Comparison of ENCODE assay signal across 16 cellular contexts in genomic region chr9:131477816-131478419, GRCh38. TPM values are rescaled to one million over a fixed set of nuclear protein-coding genes. Genes with fewer than 3 reads are reported as not detected.
DNase-seq lines count a peak whose midpoint lies in the region; ATAC-seq, FAIRE-seq and TF ChIP-seq lines count a peak whose summit lies in the region.
"Had no signal": no experiment of that assay in that cellular context is flagged by ENCODE, and none has a peak within 500 bp of the region (broad histone marks: within the 10 kb centered on the region; RNA-seq: fewer than 3 reads in every experiment).

No MANE protein-coding gene starts in this region.

- no peak overlapping the region for H3K4ac ChIP-seq in H1 (replicated peaks; ENCODE audit: insufficient read length, low read depth, low read length)

- no peaks in the 10 kb centered on the region for H3K27me3 Mint-ChIP-seq in activated naive CD8-positive, alpha-beta T cell
- H3K27me3 Mint-ChIP-seq in activated naive CD8-positive, alpha-beta T cell treated with anti-CD3 and anti-CD28 coated beads, Interleukin-2, amount 50 U/mL, for 24 hours: no peaks in the 10 kb centered on the region
- H3K27me3 Mint-ChIP-seq in IgD-negative memory B cell: no peaks in the 10 kb centered on the region
- H3K27me3 Mint-ChIP-seq: effector memory CD8-positive, alpha-beta T cell had no signal

- no peak for FAIRE-seq in H1 (lab: Jason Lieb, UNC)

- CTCF ChIA-PET in H1 (lab: Charles Lee; ENCODE audit: partially characterized antibody): interaction anchor here (0.7 to 5.2 kb wide), 17 partner anchors 9 to 151 kb away, joined by 3 to 31 read pairs (median 4); no protein-coding TSS in a partner anchor

- no peak overlapping the region for H2AFZ ChIP-seq in H1 (ENCODE audit: low read length)
- H2AFZ ChIP-seq: GM23248 had no signal

- no peak overlapping the region for H4K91ac ChIP-seq in H1 (replicated peaks; ENCODE audit: insufficient read length, low read length)

- no peaks in the 10 kb centered on the region for H3K9me3 Mint-ChIP-seq in activated naive CD8-positive, alpha-beta T cell (ENCODE audit: low read depth)
- H3K9me3 Mint-ChIP-seq in activated naive CD8-positive, alpha-beta T cell treated with anti-CD3 and anti-CD28 coated beads, Interleukin-2, amount 50 U/mL, for 24 hours: no peaks in the 10 kb centered on the region
- H3K9me3 Mint-ChIP-seq in IgD-negative memory B cell: no peaks in the 10 kb centered on the region
- H3K9me3 Mint-ChIP-seq in stimulated activated effector memory CD8-positive, alpha-beta T cell treated with anti-CD3 and anti-CD28 coated beads, Interleukin-12 subunit alpha, Interleukin-12 subunit beta, amount 100 ng/mL, for 72 hours: no peaks in the 10 kb centered on the region
- H3K9me3 Mint-ChIP-seq: effector memory CD8-positive, alpha-beta T cell; nephron had no signal

- no peak overlapping the region for H4K5ac ChIP-seq in H1 (ENCODE audit: insufficient read length, low read depth, low read length)

- H2BK5ac ChIP-seq in H1 (ENCODE audit: low read depth, low read length): no peak overlapping the region

- H3K27ac Mint-ChIP-seq in activated naive CD8-positive, alpha-beta T cell: peak overlapping the region; percentile 34
- no peak overlapping the region for H3K27ac Mint-ChIP-seq in activated naive CD8-positive, alpha-beta T cell treated with anti-CD3 and anti-CD28 coated beads, Interleukin-2, amount 50 U/mL, for 24 hours
- H3K27ac Mint-ChIP-seq in IgD-negative memory B cell: peak overlapping the region in 2 of 3 donors; percentile 74 to 82
- peak overlapping the region; percentile 76 for H3K27ac Mint-ChIP-seq in stimulated activated effector memory CD8-positive, alpha-beta T cell treated with anti-CD3 and anti-CD28 coated beads, Interleukin-12 subunit alpha, Interleukin-12 subunit beta, amount 100 ng/mL, for 72 hours
- H3K27ac Mint-ChIP-seq: effector memory CD8-positive, alpha-beta T cell; nephron had no signal

- POLR2A ChIA-PET in H1 (lab: Charles Lee; ENCODE audit: partially characterized antibody): interaction anchor here (0.8 to 1.3 kb wide), 2 partner anchors 14 to 105 kb away, joined by 3 to 5 read pairs; no protein-coding TSS in a partner anchor

- peaks cover 10% of the 10 kb centered on the region; the same call in 1 of the 2 replicates for H3K79me1 ChIP-seq in H1 (ENCODE audit: low read depth, low read length)

- TF ChIP-seq POLR2A in H1 (IDR thresholded peaks at IDR 0.05; ENCODE audit: control extremely low read depth in 1 of 2, low read depth in 2 of 2, low read length in 2 of 2): no peak

- peaks cover 8% of the 10 kb centered on the region for H3K4me1 Mint-ChIP-seq in activated naive CD8-positive, alpha-beta T cell (ENCODE audit: low read depth)
- H3K4me1 Mint-ChIP-seq in activated naive CD8-positive, alpha-beta T cell treated with anti-CD3 and anti-CD28 coated beads, Interleukin-2, amount 50 U/mL, for 24 hours: no peaks in the 10 kb centered on the region
- H3K4me1 Mint-ChIP-seq in IgD-negative memory B cell: no peaks in the 10 kb centered on the region
- no peaks in the 10 kb centered on the region for H3K4me1 Mint-ChIP-seq in stimulated activated effector memory CD8-positive, alpha-beta T cell treated with anti-CD3 and anti-CD28 coated beads, Interleukin-12 subunit alpha, Interleukin-12 subunit beta, amount 100 ng/mL, for 72 hours
- H3K4me1 Mint-ChIP-seq: nephron had no signal

- H3K4me3 ChIP-seq in H1 (ENCODE audit: extremely low read depth in 1 of 4, insufficient read depth in 2 of 4, low read depth in 3 of 4, low read length in 4 of 4): no peak overlapping the region
- no peak overlapping the region for H3K4me3 ChIP-seq in MG63
- H3K4me3 ChIP-seq: ascending aorta, GM23248 had no signal

- H2BK15ac ChIP-seq in H1 (ENCODE audit: low read length): no peak overlapping the region

- no peak for DNase-seq in activated naive CD8-positive, alpha-beta T cell treated with anti-CD3 and anti-CD28 coated beads, Interleukin-2, amount 50 U/mL, for 24 hours
- no peak for DNase-seq in H1 (ENCODE audit: low read depth in 1 of 2, low spot score in 2 of 2)
- DNase-seq in stimulated activated effector memory CD8-positive, alpha-beta T cell treated with anti-CD3 and anti-CD28 coated beads, Interleukin-12 subunit alpha, Interleukin-12 subunit beta, amount 100 ng/mL, for 72 hours (ENCODE audit: low spot score in 2 of 2): no peak
- DNase-seq in NCI-H69 (lab: John Stamatoyannopoulos, UW): no peak
- DNase-seq in MG63: no peak
- DNase-seq: activated gamma-delta T cell, GF-D8, NCI-H524 treated with DMSO at 0.1 percent for 48 hours had no signal

- no peaks in the 10 kb centered on the region for H3K23me2 ChIP-seq in H1 (ENCODE audit: low read depth, low read length)

- no peaks in the 10 kb centered on the region for H3K4me1 ChIP-seq in H1 (replicated peaks in 1 of 4; ENCODE audit: control insufficient read depth in 3 of 4, insufficient read depth in 4 of 4, low read length in 3 of 4)
- H3K4me1 ChIP-seq: ascending aorta had no signal

- no peak overlapping the region for H3K56ac ChIP-seq in H1 (replicated peaks; ENCODE audit: insufficient read length, low read depth, low read length)

- no peaks in the 10 kb centered on the region for H3K27me3 ChIP-seq in H1 (replicated peaks in 1 of 4; ENCODE audit: control insufficient read depth in 3 of 4, extremely low read depth in 1 of 4, insufficient read depth in 3 of 4, low read length in 3 of 4)
- H3K27me3 ChIP-seq in MG63: no peaks in the 10 kb centered on the region
- H3K27me3 ChIP-seq: ascending aorta had no signal

- no peak overlapping the region for H3K4me3 Mint-ChIP-seq in activated naive CD8-positive, alpha-beta T cell
- H3K4me3 Mint-ChIP-seq in activated naive CD8-positive, alpha-beta T cell treated with anti-CD3 and anti-CD28 coated beads, Interleukin-2, amount 50 U/mL, for 24 hours: no peak overlapping the region
- H3K4me3 Mint-ChIP-seq in IgD-negative memory B cell: no peak overlapping the region
- H3K4me3 Mint-ChIP-seq in stimulated activated effector memory CD8-positive, alpha-beta T cell treated with anti-CD3 and anti-CD28 coated beads, Interleukin-12 subunit alpha, Interleukin-12 subunit beta, amount 100 ng/mL, for 72 hours: no peak overlapping the region
- H3K4me3 Mint-ChIP-seq: effector memory CD8-positive, alpha-beta T cell; nephron had no signal

- 93% methylated on average over 19 of the region's 19 CpGs; no CpG with 5 or more reads in 1 of the 2 experiments for WGBS in H1 (ENCODE audit: extremely low coverage in 1 of 2, insufficient coverage in 1 of 2, insufficient read length in 1 of 2, insufficient replicate concordance in 2 of 2, low coverage in 1 of 2, low lambda C conversion rate in 2 of 2, missing lambda C conversion rate in 1 of 2), 2 experiments

- no peaks in the 10 kb centered on the region for H3K9me3 ChIP-seq in H1 (ENCODE audit: insufficient read depth in 2 of 2, low read depth in 1 of 2, low read length in 1 of 2)
- no peaks in the 10 kb centered on the region for H3K9me3 ChIP-seq in MG63
- H3K9me3 ChIP-seq: ascending aorta had no signal

- no peak overlapping the region for H3K4me2 ChIP-seq in H1 (ENCODE audit: insufficient read depth in 1 of 2, low read depth in 2 of 2, low read length in 2 of 2)

- H3K36me3 Mint-ChIP-seq in activated naive CD8-positive, alpha-beta T cell: peaks cover 2% of the 10 kb centered on the region
- H3K36me3 Mint-ChIP-seq in activated naive CD8-positive, alpha-beta T cell treated with anti-CD3 and anti-CD28 coated beads, Interleukin-2, amount 50 U/mL, for 24 hours (ENCODE audit: low read depth): peaks cover 42% of the 10 kb centered on the region
- peaks cover 3% of the 10 kb centered on the region for H3K36me3 Mint-ChIP-seq in IgD-negative memory B cell
- peaks cover 98% of the 10 kb centered on the region for H3K36me3 Mint-ChIP-seq in stimulated activated effector memory CD8-positive, alpha-beta T cell treated with anti-CD3 and anti-CD28 coated beads, Interleukin-12 subunit alpha, Interleukin-12 subunit beta, amount 100 ng/mL, for 72 hours

- no peak overlapping the region for H3K23ac ChIP-seq in H1 (ENCODE audit: insufficient read length)

- peaks cover 0 to 21% of the 10 kb centered on the region in 2 experiments; a peak in 1 of 4 replicates for H3K79me2 ChIP-seq in H1 (ENCODE audit: control insufficient read depth in 1 of 2, insufficient read depth in 2 of 2, low read length in 2 of 2)

- H2BK12ac ChIP-seq in H1 (ENCODE audit: low read depth, low read length): no peak overlapping the region

- no peak for TF ChIP-seq CTCF in H1 (IDR thresholded peaks at IDR 0.05; ENCODE audit: control extremely low read depth in 1 of 3, insufficient read depth in 1 of 3, low read depth in 1 of 3, low read length in 3 of 3)

- no peak overlapping the region for H2BK20ac ChIP-seq in H1 (ENCODE audit: low read length)

- no peak overlapping the region for H2AK5ac ChIP-seq in H1 (ENCODE audit: low read depth, low read length)

- H4K20me1 ChIP-seq in H1 (replicated peaks in 1 of 2; ENCODE audit: control insufficient read depth in 1 of 2, insufficient read depth in 2 of 2, low read length in 2 of 2): peaks cover 7 to 27% of the 10 kb centered on the region in 2 experiments

- no peak overlapping the region for H3K14ac ChIP-seq in H1 (ENCODE audit: insufficient read length)

- ATAC-seq in activated naive CD8-positive, alpha-beta T cell treated with anti-CD3 and anti-CD28 coated beads, Interleukin-2, amount 50 U/mL, for 24 hours: no peak
- no peak for ATAC-seq in stimulated activated effector memory CD8-positive, alpha-beta T cell treated with anti-CD3 and anti-CD28 coated beads, Interleukin-12 subunit alpha, Interleukin-12 subunit beta, amount 100 ng/mL, for 72 hours
- no peak for ATAC-seq in GM19023 (IDR thresholded peaks at IDR 0.05; ENCODE audit: unreplicated experiment)

- TF ChIP-seq EP300 in H1 (IDR thresholded peaks at IDR 0.05; ENCODE audit: borderline replicate concordance in 1 of 2, low read depth in 2 of 2, low read length in 2 of 2): no peak

- H3K27ac ChIP-seq in H1 (ENCODE audit: low read depth, low read length): no peak overlapping the region
- H3K27ac ChIP-seq: ascending aorta, C4-2B, GM23248 had no signal

- peak overlapping the region; percentile 20; the same call in 1 of the 2 replicates for H4K8ac ChIP-seq in H1 (ENCODE audit: extremely low read depth, insufficient read depth, low read length)

- no peak overlapping the region for H3K9ac ChIP-seq in H1 (replicated peaks in 1 of 4; ENCODE audit: extremely low read depth in 1 of 4, low read depth in 3 of 4, low read length in 3 of 4)
- H3K9ac ChIP-seq: GM23248 had no signal

- peaks cover 67 to 95% (median 87%) of the 10 kb centered on the region in 4 experiments for H3K36me3 ChIP-seq in H1 (ENCODE audit: control insufficient read depth in 2 of 4, insufficient read depth in 4 of 4, low read length in 3 of 4)
- peaks cover 90% of the 10 kb centered on the region for H3K36me3 ChIP-seq in MG63

- H2BK120ac ChIP-seq in H1 (replicated peaks; ENCODE audit: low read depth, low read length): no peak overlapping the region

- no peak for TF ChIP-seq RAD21 in H1 (IDR thresholded peaks at IDR 0.05 in 1 of 2, conservative IDR thresholded peaks at IDR 0.05 in 1 of 2; ENCODE audit: low read depth in 2 of 2, low read length in 2 of 2)

- no peak overlapping the region for H3K18ac ChIP-seq in H1 (ENCODE audit: extremely low read depth, low read length)

RNA-seq across cellular contexts. Expression of gene POMT1, which starts 24.8 kb away (rescaled TPM):
- polyA plus RNA-seq in IgD-negative memory B cell (5.1 TPM), H1 (2011; rRNA removed) (33.2 and 41.8 TPM in 2 replicates)
- total RNA-seq in H1 (2021; fragmentation: NEBNext Ultra II Directional; extraction: Animal tissue kit (Norgen Biotek cat#: 25700)): 22.3 and 25.7 TPM in 2 replicates
- 26.4 TPM for polyA plus RNA-seq in H1 (2011; cell fraction: cytosol; rRNA removed)
- 139 TPM for polyA plus RNA-seq in H1 (2011; cell fraction: nucleus; rRNA removed)
- 25.0 to 35.0 TPM (median 30.7 TPM) in 4 replicates for polyA plus RNA-seq in H1 (2012, experiment 1 of 2)
- 16.7 TPM for polyA plus RNA-seq in H1 (2012, experiment 2 of 2)
- 19.9 TPM for polyA plus RNA-seq in H1 (2013, experiment 1 of 2)
- 17.4 TPM for polyA plus RNA-seq in H1 (2013, experiment 2 of 2)
- 25.0 and 29.3 TPM in 2 replicates for polyA minus RNA-seq in H1 (2011; rRNA and poly(A)+ RNA removed)
- 11.9 TPM for polyA minus RNA-seq in H1 (2011; cell fraction: cytosol; rRNA and poly(A)+ RNA removed)
- 21.2 TPM for polyA minus RNA-seq in H1 (2011; cell fraction: nucleus; rRNA and poly(A)+ RNA removed)
- total RNA-seq in MG63 (2014; rRNA removed; shearing (Covaris generic); ENCODE audit: low replicate concordance): 6.7 and 12.8 TPM in 2 replicates

RNA-seq across cellular contexts. Expression of gene UCK1, which starts 53.1 kb away (rescaled TPM):
- polyA plus RNA-seq in IgD-negative memory B cell (26.2 TPM), H1 (2011; rRNA removed) (42.0 and 47.0 TPM in 2 replicates)
- 35.1 and 36.2 TPM in 2 replicates for total RNA-seq in H1 (2021; fragmentation: NEBNext Ultra II Directional; extraction: Animal tissue kit (Norgen Biotek cat#: 25700))
- polyA plus RNA-seq in H1 (2011; cell fraction: cytosol; rRNA removed): 43.9 TPM
- polyA plus RNA-seq in H1 (2011; cell fraction: nucleus; rRNA removed): 55.2 TPM
- 27.7 to 42.8 TPM (median 39.0 TPM) in 4 replicates for polyA plus RNA-seq in H1 (2012, experiment 1 of 2)
- 37.9 TPM for polyA plus RNA-seq in H1 (2012, experiment 2 of 2)
- polyA plus RNA-seq in H1 (2013, experiment 1 of 2): 18.6 TPM
- 19.0 TPM for polyA plus RNA-seq in H1 (2013, experiment 2 of 2)
- polyA minus RNA-seq in H1 (2011; rRNA and poly(A)+ RNA removed): 26.7 and 27.2 TPM in 2 replicates
- 35.4 TPM for polyA minus RNA-seq in H1 (2011; cell fraction: cytosol; rRNA and poly(A)+ RNA removed)
- 34.5 TPM for polyA minus RNA-seq in H1 (2011; cell fraction: nucleus; rRNA and poly(A)+ RNA removed)
- 19.3 and 30.6 TPM in 2 replicates for total RNA-seq in MG63 (2014; rRNA removed; shearing (Covaris generic); ENCODE audit: low replicate concordance)
